ENCODE assay signal across 1 cellular context in genomic region chr9:132381966-132382541, GRCh38.
TF ChIP-seq lines count a peak whose summit lies in the region.

No MANE protein-coding gene starts in this region.

TF ChIP-seq in GM23338, 12 proteins besides CTCF, POLR2A, EP300 and RAD21 (continued from another document):
- TF ChIP-seq ZNF462 (CRISPR knock-in tag; IDR thresholded peaks at IDR 0.05): no peak
